Comparison of ENCODE assay signal across 1 cellular context in genomic region chr6:155519339-155519738, GRCh38.
TF ChIP-seq lines count a peak whose summit lies in the region.

No MANE protein-coding gene starts in this region.

TF ChIP-seq in HepG2, 621 proteins besides CTCF, POLR2A, EP300 and RAD21 (continued from another document):
- TF ChIP-seq, protein P1, sequence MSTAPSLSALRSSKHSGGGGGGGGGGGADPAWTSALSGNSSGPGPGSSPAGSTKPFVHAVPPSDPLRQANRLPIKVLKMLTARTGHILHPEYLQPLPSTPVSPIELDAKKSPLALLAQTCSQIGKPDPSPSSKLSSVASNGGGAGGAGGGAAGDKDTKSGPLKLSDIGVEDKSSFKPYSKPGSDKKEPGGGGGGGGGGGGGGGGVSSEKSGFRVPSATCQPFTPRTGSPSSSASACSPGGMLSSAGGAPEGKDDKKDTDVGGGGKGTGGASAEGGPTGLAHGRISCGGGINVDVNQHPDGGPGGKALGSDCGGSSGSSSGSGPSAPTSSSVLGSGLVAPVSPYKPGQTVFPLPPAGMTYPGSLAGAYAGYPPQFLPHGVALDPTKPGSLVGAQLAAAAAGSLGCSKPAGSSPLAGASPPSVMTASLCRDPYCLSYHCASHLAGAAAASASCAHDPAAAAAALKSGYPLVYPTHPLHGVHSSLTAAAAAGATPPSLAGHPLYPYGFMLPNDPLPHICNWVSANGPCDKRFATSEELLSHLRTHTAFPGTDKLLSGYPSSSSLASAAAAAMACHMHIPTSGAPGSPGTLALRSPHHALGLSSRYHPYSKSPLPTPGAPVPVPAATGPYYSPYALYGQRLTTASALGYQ (CRISPR knock-in tag; IDR thresholded peaks at IDR 0.05): no peak
- no peak for TF ChIP-seq ARID3A (IDR thresholded peaks at IDR 0.05; ENCODE audit: low read depth, low read length)
- no peak for TF ChIP-seq ERF (CRISPR knock-in tag; IDR thresholded peaks at IDR 0.05)
- no peak for TF ChIP-seq KLF13 (CRISPR knock-in tag; IDR thresholded peaks at IDR 0.05)
- TF ChIP-seq ZMYM2 (CRISPR knock-in tag; IDR thresholded peaks at IDR 0.05): no peak
- no peak for TF ChIP-seq CREB1 (IDR thresholded peaks at IDR 0.05)
- TF ChIP-seq CREB1 (CRISPR knock-in tag; IDR thresholded peaks at IDR 0.05): 0 out of 2 replicates have a peak, but pooled peaks have one; percentile 27
- TF ChIP-seq ZNF614 (CRISPR knock-in tag; IDR thresholded peaks at IDR 0.05; ENCODE audit: borderline replicate concordance): no peak
- TF ChIP-seq ZFP36L2 (CRISPR knock-in tag; IDR thresholded peaks at IDR 0.05): no peak
- TF ChIP-seq RNF219 (CRISPR knock-in tag; IDR thresholded peaks at IDR 0.05): no peak
- no peak for TF ChIP-seq DR1 (CRISPR knock-in tag; IDR thresholded peaks at IDR 0.05)
- TF ChIP-seq MATR3 (CRISPR knock-in tag; IDR thresholded peaks at IDR 0.05): no peak
- no peak for TF ChIP-seq ZNF264 (CRISPR knock-in tag; IDR thresholded peaks at IDR 0.05)
- TF ChIP-seq KLF6 (CRISPR knock-in tag; IDR thresholded peaks at IDR 0.05): no peak
